In genomic region chr5:40540301-40540700, GRCh38 we compare ENCODE assay signal across 36 cellular contexts.
"Had no signal": no experiment of that assay in that cellular context is flagged by ENCODE, and none has a peak within 500 bp of the region (broad histone marks: within the 10 kb centered on the region; RNA-seq: fewer than 3 reads in every experiment).

No MANE protein-coding gene starts in this region.

- H3K36me3 Mint-ChIP-seq: activated CD4-positive, alpha-beta memory T cell treated with anti-CD3 and anti-CD28 coated beads for 36 hours; brain had no signal

- H3K27me3 Mint-ChIP-seq: activated B cell treated with CpG ODN at 0.5 μM for 24 hours; activated CD4-positive, alpha-beta memory T cell treated with anti-CD3 and anti-CD28 coated beads for 36 hours; activated CD4-positive, alpha-beta T cell treated with anti-CD3 and anti-CD28 coated beads, Interleukin-2, amount 10 ng/mL, durations not matched to agents 24 days and 14 days; activated CD8-positive, alpha-beta T cell treated with anti-CD3 and anti-CD28 coated beads for 36 hours; activated naive CD8-positive, alpha-beta T cell treated with anti-CD3 and anti-CD28 coated beads for 36 hours; activated T-helper 17 cell treated with anti-CD3 and anti-CD28 coated beads, Interleukin-2, amount 50 U/mL, for 72 hours; brain; central memory CD8-positive, alpha-beta T cell had no signal

- H3K4me3 Mint-ChIP-seq: activated B cell treated with CpG ODN at 0.5 μM for 24 hours; activated CD4-positive, alpha-beta memory T cell treated with anti-CD3 and anti-CD28 coated beads for 36 hours; activated CD4-positive, alpha-beta T cell treated with anti-CD3 and anti-CD28 coated beads, Interleukin-2, amount 10 ng/mL, durations not matched to agents 24 days and 14 days; activated CD8-positive, alpha-beta T cell treated with anti-CD3 and anti-CD28 coated beads for 36 hours; activated naive CD4-positive, alpha-beta T cell treated with anti-CD3 and anti-CD28 coated beads for 36 hours; activated naive CD8-positive, alpha-beta T cell treated with anti-CD3 and anti-CD28 coated beads for 36 hours; activated T-cell treated with anti-CD3 and anti-CD28 coated beads, Interleukin-2, amount 50 U/mL, for 4 hours; activated T-cell treated with anti-CD3 and anti-CD28 coated beads, Interleukin-2, amount 50 U/mL, for 72 hours; activated T-helper 1 cell treated with anti-CD3 and anti-CD28 coated beads, Interleukin-12 subunit alpha, Interleukin-12 subunit beta, Interleukin-2, Interleukin-4 antibody, amounts not matched to agents 30 ng/mL and 10 ng/mL and 1 ng/mL, durations not matched to agents 14 hours and 24 hours and 36 hours; activated T-helper 17 cell treated with anti-CD3 and anti-CD28 coated beads, Interleukin-2, amount 50 U/mL, for 72 hours; brain; central memory CD8-positive, alpha-beta T cell; T-helper 1 cell treated with Interleukin-12 subunit alpha and Interleukin-12 subunit beta and Interleukin-4 antibody, amounts not matched to agents 30 μg/mL and 1 μg/mL, for 36 hours; T-helper 2 cell treated with Interferon-gamma antibody and Interleukin-4, amounts not matched to agents 5 μg/mL and 100 μg/mL, for 36 hours had no signal

- FAIRE-seq: bronchial epithelial cell, TTC549 had no signal

- H3K36me3 ChIP-seq: ascending aorta, cardiac muscle cell had no signal

- H3K9me3 Mint-ChIP-seq: activated naive CD4-positive, alpha-beta T cell treated with anti-CD3 and anti-CD28 coated beads for 36 hours; activated T-helper 17 cell treated with anti-CD3 and anti-CD28 coated beads, Interleukin-2, amount 50 U/mL, for 72 hours; central memory CD8-positive, alpha-beta T cell had no signal

- H3K27ac Mint-ChIP-seq: activated B cell treated with CpG ODN at 0.5 μM for 24 hours; activated CD4-positive, alpha-beta memory T cell treated with anti-CD3 and anti-CD28 coated beads for 36 hours; activated CD4-positive, alpha-beta T cell treated with anti-CD3 and anti-CD28 coated beads, Interleukin-2, amount 10 ng/mL, durations not matched to agents 24 days and 14 days; activated CD8-positive, alpha-beta T cell treated with anti-CD3 and anti-CD28 coated beads for 36 hours; activated naive CD4-positive, alpha-beta T cell treated with anti-CD3 and anti-CD28 coated beads for 36 hours; activated naive CD4-positive, alpha-beta T cell treated with anti-CD3 and anti-CD28 coated beads, Interleukin-2, amount 50 U/mL, for 72 hours; activated naive CD8-positive, alpha-beta T cell treated with anti-CD3 and anti-CD28 coated beads for 36 hours; activated T-cell treated with anti-CD3 and anti-CD28 coated beads, Interleukin-2, amount 50 U/mL, for 72 hours; activated T-helper 1 cell treated with anti-CD3 and anti-CD28 coated beads, Interleukin-12 subunit alpha, Interleukin-12 subunit beta, Interleukin-2, Interleukin-4 antibody, amounts not matched to agents 30 ng/mL and 10 ng/mL and 1 ng/mL, durations not matched to agents 14 hours and 24 hours and 36 hours; activated T-helper 17 cell treated with anti-CD3 and anti-CD28 coated beads, Interleukin-2, amount 50 U/mL, for 72 hours; brain; T-helper 1 cell treated with Interleukin-12 subunit alpha and Interleukin-12 subunit beta and Interleukin-4 antibody, amounts not matched to agents 30 μg/mL and 1 μg/mL, for 36 hours; T-helper 2 cell treated with Interferon-gamma antibody and Interleukin-4, amounts not matched to agents 5 μg/mL and 100 μg/mL, for 36 hours had no signal

- ATAC-seq: activated CD8-positive, alpha-beta T cell treated with anti-CD3 and anti-CD28 coated beads for 36 hours; activated naive CD4-positive, alpha-beta T cell treated with anti-CD3 and anti-CD28 coated beads, Interleukin-2, amount 50 U/mL, for 72 hours; activated T-cell treated with anti-CD3 and anti-CD28 coated beads, Interleukin-2, amount 50 U/mL, for 4 hours; activated T-cell treated with anti-CD3 and anti-CD28 coated beads, Interleukin-2, amount 50 U/mL, for 72 hours; activated T-helper 17 cell treated with anti-CD3 and anti-CD28 coated beads, Interleukin-2, amount 50 U/mL, for 72 hours had no signal

- H3K4me3 ChIP-seq: ascending aorta, cardiac muscle cell had no signal

- H3K9me3 ChIP-seq: ascending aorta had no signal

- DNase-seq: activated B cell treated with CpG ODN at 0.5 μM for 24 hours; activated CD4-positive, alpha-beta memory T cell treated with anti-CD3 and anti-CD28 coated beads for 36 hours; activated CD4-positive, alpha-beta T cell treated with anti-CD3 and anti-CD28 coated beads for 4 hours; activated CD4-positive, alpha-beta T cell treated with anti-CD3 and anti-CD28 coated beads, Interleukin-2, amount 10 ng/mL, durations not matched to agents 24 days and 14 days; activated CD4-positive, alpha-beta T cell treated with anti-CD3 and anti-CD28 coated beads, Interleukin-2, amount 50 U/mL, for 1 hour; activated CD4-positive, alpha-beta T cell treated with anti-CD3 and anti-CD28 coated beads, Interleukin-2, amount 50 U/mL, for 4 hours; activated CD4-positive, CD25-positive, alpha-beta regulatory T cell treated with anti-CD3 and anti-CD28 coated beads, Interleukin-2, amount 50 U/mL, for 72 hours; activated CD8-positive, alpha-beta memory T cell treated with anti-CD3 and anti-CD28 coated beads, Interleukin-2, amount 50 U/mL, for 4 hours; activated CD8-positive, alpha-beta T cell treated with anti-CD3 and anti-CD28 coated beads for 36 hours; activated effector memory CD4-positive, alpha-beta T cell treated with anti-CD3 and anti-CD28 coated beads, Interleukin-2, amount 50 U/mL, for 16 hours; activated gamma-delta T cell treated with Interleukin-2 at 50 U/mL for 16 hours; activated naive CD4-positive, alpha-beta T cell; activated naive CD4-positive, alpha-beta T cell treated with anti-CD3 and anti-CD28 coated beads for 36 hours; activated naive CD8-positive, alpha-beta T cell treated with anti-CD3 and anti-CD28 coated beads for 36 hours; activated T-cell treated with anti-CD3 and anti-CD28 coated beads for 4 hours; activated T-cell treated with anti-CD3 and anti-CD28 coated beads, Interleukin-2, amount 50 U/mL, for 1 hour; activated T-cell treated with anti-CD3 and anti-CD28 coated beads, Interleukin-2, amount 50 U/mL, for 4 hours; activated T-cell treated with anti-CD3 and anti-CD28 coated beads, Interleukin-2, amount 50 U/mL, for 72 hours; amygdala; anterior cingulate cortex; caudate nucleus; cerebellar nuclear complex; T-helper 1 cell; T-helper 2 cell; T-helper 9 cell had no signal

- H3K4me1 ChIP-seq: ascending aorta had no signal

- H3K4me1 Mint-ChIP-seq: activated B cell treated with CpG ODN at 0.5 μM for 24 hours; activated CD4-positive, alpha-beta T cell treated with anti-CD3 and anti-CD28 coated beads, Interleukin-2, amount 10 ng/mL, durations not matched to agents 24 days and 14 days; activated T-helper 17 cell treated with anti-CD3 and anti-CD28 coated beads, Interleukin-2, amount 50 U/mL, for 72 hours; brain; central memory CD8-positive, alpha-beta T cell had no signal
